ENCODE assay signal across 10 cellular contexts in the genomic region with DNA sequence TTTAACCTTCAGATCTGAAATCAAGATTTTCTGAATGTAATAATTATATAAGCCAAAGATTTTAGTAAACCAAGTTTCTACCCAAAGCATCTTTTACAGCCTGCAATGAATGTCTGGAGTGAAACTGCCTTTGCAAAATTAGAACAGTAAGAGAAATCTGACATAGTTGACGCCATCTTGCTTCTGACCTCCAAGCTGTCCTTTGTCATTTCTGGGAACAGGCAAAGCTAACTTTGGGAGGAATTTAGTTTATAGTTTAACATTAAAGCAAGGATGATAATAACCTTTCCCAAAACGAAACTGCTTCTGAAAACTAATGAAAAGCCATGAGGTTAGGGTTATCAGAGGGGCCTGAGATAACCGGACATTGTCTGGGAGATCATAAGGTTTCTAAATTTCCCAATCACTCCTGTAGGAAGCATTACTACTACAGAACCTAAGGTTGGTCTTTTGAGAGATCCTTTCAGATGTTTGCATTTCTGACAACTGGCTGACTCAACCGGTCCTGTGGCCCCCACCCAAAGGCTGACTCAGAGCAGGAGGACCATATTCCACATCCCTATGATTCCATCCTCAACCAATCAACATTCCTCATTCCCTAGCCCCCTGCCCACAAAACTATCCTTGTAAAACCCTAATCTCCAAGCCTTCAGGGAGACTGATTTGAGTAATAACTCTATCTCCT.
DNase-seq lines count a peak whose midpoint lies in the region; ATAC-seq and TF ChIP-seq lines count a peak whose summit lies in the region.
"Had no signal": no experiment of that assay in that cellular context is flagged by ENCODE, and none has a peak within 500 bp of the region (broad histone marks: within the 10 kb centered on the region; RNA-seq: fewer than 3 reads in every experiment).

No MANE protein-coding gene starts in this region.

- H3K9me2 ChIP-seq in PC-9 (ENCODE audit: insufficient read depth), result no peaks in the 10 kb centered on the region

- no peak for TF ChIP-seq CTCF in PC-9 (conservative IDR thresholded peaks at IDR 0.05)

- H3K4me1 ChIP-seq in PC-9 (replicated peaks; ENCODE audit: insufficient read depth), result peaks cover 52% of the 10 kb centered on the region
- H3K4me1 ChIP-seq in skeletal muscle tissue (ENCODE audit: control insufficient read depth in 3 of 3, insufficient read depth in 3 of 3, low read length in 3 of 3), result peaks cover 32 to 62% (median 38%) of the 10 kb centered on the region in 3 donors

- peaks cover 18% of the 10 kb centered on the region for H3K79me2 ChIP-seq in PC-9 (ENCODE audit: low read depth)

- ATAC-seq in GM18502 (IDR thresholded peaks at IDR 0.05; ENCODE audit: poor library complexity, unreplicated experiment), result no peak

- peak overlapping the region; percentile 57 for H3K4me2 ChIP-seq in PC-9

- peak overlapping the region; percentile 67 for H3K27ac Mint-ChIP-seq in activated CD4-positive, alpha-beta memory T cell treated with anti-CD3 and anti-CD28 coated beads, Interleukin-2, amount 10 ng/mL, durations not matched to agents 7 days and 5 days
- no peak overlapping the region for H3K27ac Mint-ChIP-seq in activated CD4-positive, alpha-beta memory T cell treated with anti-CD3 and anti-CD28 coated beads for 36 hours

- peaks cover 45% of the 10 kb centered on the region for H3F3A ChIP-seq in PC-9 (ENCODE audit: insufficient read depth, low read depth)

- no peak overlapping the region for H2AFZ ChIP-seq in PC-9

- H3K36me3 ChIP-seq in PC-9 (ENCODE audit: low read depth) (no peaks in the 10 kb centered on the region), skeletal muscle tissue (ENCODE audit: control insufficient read depth in 3 of 3, insufficient read depth in 3 of 3, low read length in 3 of 3) (no peaks in the 10 kb centered on the region)

- no peaks in the 10 kb centered on the region for H3K27me3 Mint-ChIP-seq in activated CD4-positive, alpha-beta memory T cell treated with anti-CD3 and anti-CD28 coated beads, Interleukin-2, amount 10 ng/mL, durations not matched to agents 7 days and 5 days
- no peaks in the 10 kb centered on the region for H3K27me3 Mint-ChIP-seq in activated CD4-positive, alpha-beta memory T cell treated with anti-CD3 and anti-CD28 coated beads for 36 hours

- H3K27me3 ChIP-seq in PC-9 (ENCODE audit: insufficient read depth, low read depth) (no peaks in the 10 kb centered on the region), skeletal muscle tissue (ENCODE audit: control insufficient read depth in 3 of 3, insufficient read depth in 3 of 3, low read length in 3 of 3) (no peaks in the 10 kb centered on the region)
- H3K27me3 ChIP-seq: BLaER1 had no signal

- H3K27ac ChIP-seq in PC-9, result peak overlapping the region; percentile 88
- H3K27ac ChIP-seq in skeletal muscle tissue (ENCODE audit: low read depth, low read length), result peak overlapping the region; percentile 92

- H3K4me1 Mint-ChIP-seq in activated CD4-positive, alpha-beta memory T cell treated with anti-CD3 and anti-CD28 coated beads, Interleukin-2, amount 10 ng/mL, durations not matched to agents 7 days and 5 days, result peaks cover 36% of the 10 kb centered on the region
- peaks cover 43% of the 10 kb centered on the region for H3K4me1 Mint-ChIP-seq in activated CD4-positive, alpha-beta memory T cell treated with anti-CD3 and anti-CD28 coated beads for 36 hours (ENCODE audit: low read depth)

- POLR2A ChIA-PET in activated CD4-positive, alpha-beta memory T cell treated with anti-CD3 and anti-CD28 coated beads, Interleukin-2, amount 10 ng/mL, durations not matched to agents 7 days and 5 days (lab: Charles Lee), result interaction anchor here (0.6 to 2.7 kb wide), 8 partner anchors 14 to 128 kb away, joined by 3 to 23 read pairs (median 4); no protein-coding TSS in a partner anchor
- POLR2A ChIA-PET in activated CD4-positive, alpha-beta memory T cell treated with anti-CD3 and anti-CD28 coated beads for 36 hours (lab: Charles Lee), result interaction anchor here (1.0 to 1.1 kb wide), 2 partner anchors 19 to 92 kb away, joined by 5 read pairs; no protein-coding TSS in a partner anchor
- POLR2A ChIA-PET in PC-9 (lab: Charles Lee; ENCODE audit: unreplicated experiment), result no interaction called here

- CTCF ChIA-PET in activated CD4-positive, alpha-beta memory T cell treated with anti-CD3 and anti-CD28 coated beads, Interleukin-2, amount 10 ng/mL, durations not matched to agents 7 days and 5 days (lab: Charles Lee), result interaction anchor here (2.3 kb wide), 1 partner anchor 64 kb away, joined by 9 read pairs; no protein-coding TSS in a partner anchor
- CTCF ChIA-PET in activated CD4-positive, alpha-beta memory T cell treated with anti-CD3 and anti-CD28 coated beads for 36 hours (lab: Charles Lee), result interaction anchor here (1.2 kb wide), 2 partner anchors 64 to 119 kb away, joined by 3 to 5 read pairs; no protein-coding TSS in a partner anchor
- CTCF ChIA-PET in PC-9 (lab: Charles Lee), result interaction anchor here (0.7 kb wide), 1 partner anchor 308 kb away, joined by 3 read pairs; no protein-coding TSS in a partner anchor

- peaks cover 8% of the 10 kb centered on the region for H3K9me3 Mint-ChIP-seq in activated CD4-positive, alpha-beta memory T cell treated with anti-CD3 and anti-CD28 coated beads, Interleukin-2, amount 10 ng/mL, durations not matched to agents 7 days and 5 days
- H3K9me3 Mint-ChIP-seq in activated CD4-positive, alpha-beta memory T cell treated with anti-CD3 and anti-CD28 coated beads for 36 hours, result peaks cover 3% of the 10 kb centered on the region

- no peak overlapping the region for H3K4me3 Mint-ChIP-seq in activated CD4-positive, alpha-beta memory T cell treated with anti-CD3 and anti-CD28 coated beads, Interleukin-2, amount 10 ng/mL, durations not matched to agents 7 days and 5 days
- no peak overlapping the region for H3K4me3 Mint-ChIP-seq in activated CD4-positive, alpha-beta memory T cell treated with anti-CD3 and anti-CD28 coated beads for 36 hours

- H3K9me3 ChIP-seq in PC-9 (ENCODE audit: insufficient read depth, low read depth), result peaks cover 13% of the 10 kb centered on the region
- H3K9me3 ChIP-seq in skeletal muscle tissue (ENCODE audit: control insufficient read depth in 3 of 3, low read length in 3 of 3), result no peaks in the 10 kb centered on the region

- H4K20me1 ChIP-seq in PC-9 (ENCODE audit: insufficient read depth), result no peaks in the 10 kb centered on the region

- intact Hi-C loops in activated CD4-positive, alpha-beta memory T cell treated with anti-CD3 and anti-CD28 coated beads for 36 hours (cut with micrococcal nuclease), result no loop called here
- intact Hi-C loops in PC-9 (cut with micrococcal nuclease; ENCODE audit: unreplicated experiment), result no loop called here

- peak overlapping the region; percentile 21; the same call in 1 of the 2 replicates for H3K4me3 ChIP-seq in PC-9
- H3K4me3 ChIP-seq in skeletal muscle tissue (ENCODE audit: low read length in 3 of 3), result peak overlapping the region in 1 of 3 donors; percentile 1
- H3K4me3 ChIP-seq: BLaER1 had no signal

- no peak for DNase-seq in activated CD4-positive, alpha-beta memory T cell treated with anti-CD3 and anti-CD28 coated beads, Interleukin-2, amount 10 ng/mL, durations not matched to agents 7 days and 5 days
- DNase-seq in activated CD4-positive, alpha-beta memory T cell treated with anti-CD3 and anti-CD28 coated beads for 36 hours, result no peak
- DNase-seq in PC-9, result peak; percentile 34 to 95
- DNase-seq in fibroblast of gingiva (ENCODE audit: low read depth), result peak; percentile 37
- DNase-seq in HPDE6-E6E7 (ENCODE audit: extremely low spot score), result no peak
- no peak for DNase-seq in stimulated activated CD4-positive, alpha-beta T cell treated with anti-CD3 and anti-CD28 coated beads, Interleukin-4, amount 100 ng/mL, for 24 hours
- DNase-seq: T-helper 9 cell had no signal

- H3K36me3 Mint-ChIP-seq in activated CD4-positive, alpha-beta memory T cell treated with anti-CD3 and anti-CD28 coated beads, Interleukin-2, amount 10 ng/mL, durations not matched to agents 7 days and 5 days (ENCODE audit: low read depth), result peaks cover 29% of the 10 kb centered on the region
- H3K36me3 Mint-ChIP-seq in activated CD4-positive, alpha-beta memory T cell treated with anti-CD3 and anti-CD28 coated beads for 36 hours, result peaks cover 3% of the 10 kb centered on the region

- BruUV-seq in PC-9 (replicated peaks; lab: Mats Ljungman, UMichigan), result no TSS peak

- H3K9ac ChIP-seq in skeletal muscle tissue (ENCODE audit: low read depth in 1 of 3, low read length in 3 of 3), result peak overlapping the region; percentile 54 to 73 (median 58)

Comparison
In these comparisons a context has a peak if more than half of its experiments do, and no peak if none do; other contexts are left out.
1. DNase-seq: peak in PC-9 (2 of 2) and fibroblast of gingiva (single experiment); none in activated CD4-positive, alpha-beta memory T cell treated with anti-CD3 and anti-CD28 coated beads, Interleukin-2, amount 10 ng/mL, durations not matched to agents 7 days and 5 days (single experiment), activated CD4-positive, alpha-beta memory T cell treated with anti-CD3 and anti-CD28 coated beads for 36 hours (single experiment), HPDE6-E6E7 (single experiment) and stimulated activated CD4-positive, alpha-beta T cell treated with anti-CD3 and anti-CD28 coated beads, Interleukin-4, amount 100 ng/mL, for 24 hours (single experiment).